ENCODE assay signal across 18 cellular contexts in the genomic region with DNA sequence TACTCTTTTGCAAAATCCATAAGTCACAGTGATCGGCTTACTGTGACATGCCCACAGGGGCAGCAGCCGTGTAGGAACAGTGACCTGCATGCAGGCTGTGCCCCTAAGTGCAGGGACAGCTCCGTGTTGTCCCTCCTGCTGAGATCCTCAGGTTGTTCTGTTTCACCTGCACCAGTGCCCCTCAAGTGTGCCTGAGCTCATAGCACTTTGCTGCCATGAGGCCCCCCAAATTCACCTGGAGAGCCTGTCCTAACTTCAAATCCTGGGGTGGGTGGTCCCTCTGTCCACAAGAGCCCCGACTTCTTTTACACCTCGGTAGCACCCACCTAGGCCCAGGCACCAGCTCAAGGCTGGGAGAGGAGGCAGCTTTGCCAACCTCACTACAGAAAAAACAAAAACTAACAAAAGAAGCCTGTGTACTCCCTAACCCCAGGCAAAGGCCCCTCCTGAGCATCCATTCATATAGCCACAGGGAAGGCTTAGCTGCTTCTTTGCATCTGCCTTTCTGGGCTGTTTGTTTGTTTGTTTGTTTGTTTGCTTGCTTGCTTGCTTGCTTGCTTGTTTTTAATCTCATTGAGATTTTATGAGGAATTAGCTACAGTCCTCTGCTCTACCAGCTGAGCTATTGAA.
DNase-seq lines count a peak whose midpoint lies in the region; ATAC-seq and TF ChIP-seq lines count a peak whose summit lies in the region.
"Had no signal": no experiment of that assay in that cellular context is flagged by ENCODE, and none has a peak within 500 bp of the region (broad histone marks: within the 10 kb centered on the region; RNA-seq: fewer than 3 reads in every experiment).

No MANE protein-coding gene starts in this region.

- H3K36me3 Mint-ChIP-seq in CD8-positive, alpha-beta memory T cell = peaks cover 0 to 5% (median 5%) of the 10 kb centered on the region in 3 donors
- peaks cover 38% of the 10 kb centered on the region for H3K36me3 Mint-ChIP-seq in activated CD8-positive, alpha-beta T cell treated with anti-CD3 and anti-CD28 coated beads for 36 hours (ENCODE audit: low read depth)
- H3K36me3 Mint-ChIP-seq in immature natural killer cell = peaks cover 7 to 18% (median 13%) of the 10 kb centered on the region in 3 donors
- H3K36me3 Mint-ChIP-seq: type B pancreatic cell had no signal

- CTCF ChIA-PET in CD8-positive, alpha-beta memory T cell (lab: Charles Lee) = interaction anchor here (1.1 to 1.4 kb wide), 2 partner anchors 38 to 73 kb away, joined by 3 read pairs; no protein-coding TSS in a partner anchor
- CTCF ChIA-PET in activated CD8-positive, alpha-beta T cell treated with anti-CD3 and anti-CD28 coated beads for 36 hours (lab: Charles Lee) = interaction anchor here (0.6 to 3.2 kb wide), 12 partner anchors 12 to 277 kb away, joined by 3 to 11 read pairs (median 4); partner anchors contain the start of gene NFIL3

- no peak for DNase-seq in CD8-positive, alpha-beta memory T cell
- DNase-seq in HL-60 (ENCODE audit: low read depth in 1 of 2, low spot score in 1 of 2) (no peak), immature natural killer cell (no peak), DMS 273 treated with DMSO at 0.1 percent for 48 hours (lab: John Stamatoyannopoulos, UW) (no peak)
- DNase-seq in activated CD8-positive, alpha-beta T cell treated with anti-CD3 and anti-CD28 coated beads for 36 hours = no peak
- DNase-seq: C1 segment of cervical spinal cord; DMS53; erythroblast; NCI-H1105; NCI-H748 treated with DMSO at 0.1 percent for 48 hours; posterior cingulate gyrus; stimulated activated CD4-positive, alpha-beta T cell treated with anti-CD3 and anti-CD28 coated beads, Interleukin-4, amount 100 ng/mL, for 1 hour had no signal

- no peak overlapping the region for H3K4me3 ChIP-seq in CD8-positive, alpha-beta memory T cell (ENCODE audit: low read length)
- H3K4me3 ChIP-seq in HL-60 (replicated peaks; ENCODE audit: insufficient read depth, low read length) = no peak overlapping the region
- H3K4me3 ChIP-seq: gastroesophageal sphincter had no signal

- POLR2A ChIA-PET in CD8-positive, alpha-beta memory T cell (lab: Charles Lee) = interaction anchor here (0.6 to 0.9 kb wide), 2 partner anchors 46 to 52 kb away, joined by 3 to 6 read pairs; no protein-coding TSS in a partner anchor
- POLR2A ChIA-PET in activated CD8-positive, alpha-beta T cell treated with anti-CD3 and anti-CD28 coated beads for 36 hours (lab: Charles Lee) = interaction anchor here (0.6 to 9.8 kb wide), 21 partner anchors 11 to 278 kb away, joined by 3 to 64 read pairs (median 4); no protein-coding TSS in a partner anchor

- no peaks in the 10 kb centered on the region for H3K36me3 ChIP-seq in CD8-positive, alpha-beta memory T cell (ENCODE audit: insufficient read depth, low read length)
- H3K36me3 ChIP-seq: gastroesophageal sphincter had no signal

- H3K9me3 ChIP-seq in CD8-positive, alpha-beta memory T cell (ENCODE audit: low read length) = no peaks in the 10 kb centered on the region

- H3K4me3 Mint-ChIP-seq in CD8-positive, alpha-beta memory T cell = no peak overlapping the region
- H3K4me3 Mint-ChIP-seq in activated CD8-positive, alpha-beta T cell treated with anti-CD3 and anti-CD28 coated beads for 36 hours = peak overlapping the region; percentile 60
- H3K4me3 Mint-ChIP-seq in immature natural killer cell = peak overlapping the region in 1 of 5 donors; percentile 64
- H3K4me3 Mint-ChIP-seq: type B pancreatic cell had no signal

- H3K27me3 Mint-ChIP-seq in CD8-positive, alpha-beta memory T cell = no peaks in the 10 kb centered on the region
- no peaks in the 10 kb centered on the region for H3K27me3 Mint-ChIP-seq in activated CD8-positive, alpha-beta T cell treated with anti-CD3 and anti-CD28 coated beads for 36 hours
- peaks cover 4 to 7% (median 7%) of the 10 kb centered on the region in 3 donors for H3K27me3 Mint-ChIP-seq in immature natural killer cell (ENCODE audit: low read depth in 3 of 3)
- H3K27me3 Mint-ChIP-seq: type B pancreatic cell had no signal

- H3K27me3 ChIP-seq in CD8-positive, alpha-beta memory T cell (ENCODE audit: insufficient read depth, low read length, poor library complexity, severe bottlenecking) = no peaks in the 10 kb centered on the region
- H3K27me3 ChIP-seq in HL-60 (ENCODE audit: insufficient read depth, poor library complexity, severe bottlenecking) = no peaks in the 10 kb centered on the region
- H3K27me3 ChIP-seq: gastroesophageal sphincter had no signal

- H3K4me1 Mint-ChIP-seq in CD8-positive, alpha-beta memory T cell = peaks cover 39 to 56% (median 51%) of the 10 kb centered on the region in 3 donors
- peaks cover 65% of the 10 kb centered on the region for H3K4me1 Mint-ChIP-seq in activated CD8-positive, alpha-beta T cell treated with anti-CD3 and anti-CD28 coated beads for 36 hours (ENCODE audit: low read depth)
- H3K4me1 Mint-ChIP-seq in immature natural killer cell = peaks cover 62 to 67% of the 10 kb centered on the region in 2 donors

- peak overlapping the region in 5 of 8 donors; percentile 28 to 82 (median 78) for H3K27ac Mint-ChIP-seq in CD8-positive, alpha-beta memory T cell
- peak overlapping the region; percentile 94 for H3K27ac Mint-ChIP-seq in activated CD8-positive, alpha-beta T cell treated with anti-CD3 and anti-CD28 coated beads for 36 hours
- peak overlapping the region; percentile 17 to 87 (median 82) for H3K27ac Mint-ChIP-seq in immature natural killer cell
- H3K27ac Mint-ChIP-seq: type B pancreatic cell had no signal

- peaks cover 24% of the 10 kb centered on the region for H3K4me1 ChIP-seq in CD8-positive, alpha-beta memory T cell (ENCODE audit: insufficient read depth, low read length)

- ATAC-seq in activated CD8-positive, alpha-beta T cell treated with anti-CD3 and anti-CD28 coated beads for 36 hours = no peak
- ATAC-seq in GM21529 (IDR thresholded peaks at IDR 0.05; ENCODE audit: unreplicated experiment) (no peak), GM18907 (IDR thresholded peaks at IDR 0.05; ENCODE audit: unreplicated experiment) (no peak), HG02970 (IDR thresholded peaks at IDR 0.05; ENCODE audit: low FRiP score, unreplicated experiment) (no peak)
- ATAC-seq: gastroesophageal sphincter, HepG2 had no signal

- intact Hi-C loops in activated CD8-positive, alpha-beta T cell treated with anti-CD3 and anti-CD28 coated beads for 36 hours (cut with micrococcal nuclease) = loop anchor here (5.0 kb wide), 2 partner anchors 45 to 60 kb away; no protein-coding TSS in a partner anchor

- H3K27ac ChIP-seq in CD8-positive, alpha-beta memory T cell (ENCODE audit: low read depth, low read length) = no peak overlapping the region
- H3K27ac ChIP-seq in HL-60 (replicated peaks) = peak overlapping the region; percentile 54
- H3K27ac ChIP-seq: gastroesophageal sphincter had no signal

- TF ChIP-seq CTCF in HL-60 (IDR thresholded peaks at IDR 0.05; ENCODE audit: insufficient read depth, low read length) = no peak
- no peak for TF ChIP-seq CTCF in activated CD8-positive, alpha-beta T cell treated with anti-CD3 and anti-CD28 coated beads for 36 hours (IDR thresholded peaks at IDR 0.05)

- H3K9me3 Mint-ChIP-seq in CD8-positive, alpha-beta memory T cell = peaks cover 0 to 3% (median 0%) of the 10 kb centered on the region in 5 donors
- peaks cover 24% of the 10 kb centered on the region for H3K9me3 Mint-ChIP-seq in activated CD8-positive, alpha-beta T cell treated with anti-CD3 and anti-CD28 coated beads for 36 hours
- peaks cover 0 to 5% (median 0%) of the 10 kb centered on the region in 6 donors for H3K9me3 Mint-ChIP-seq in immature natural killer cell
